In genomic region chr11:93655581-93656255, GRCh38 we compare ENCODE assay signal across 16 cellular contexts.
"Had no signal": no experiment of that assay in that cellular context is flagged by ENCODE, and none has a peak within 500 bp of the region (broad histone marks: within the 10 kb centered on the region; RNA-seq: fewer than 3 reads in every experiment).

No MANE protein-coding gene starts in this region.

- H3K27ac ChIP-seq: adrenal gland, colonic mucosa, epithelial cell of prostate, gastroesophageal sphincter, left ventricle myocardium inferior, testis had no signal

- H3K9me3 ChIP-seq: adrenal gland, colonic mucosa, gastroesophageal sphincter, left ventricle myocardium inferior, testis had no signal

- H3K36me3 ChIP-seq: adrenal gland, colonic mucosa, gastroesophageal sphincter, left ventricle myocardium inferior had no signal

- H3K4me1 Mint-ChIP-seq: nephron, WTC11 had no signal

- H3K4me3 ChIP-seq: adrenal gland, colonic mucosa, gastroesophageal sphincter, left ventricle myocardium inferior, testis had no signal

- H3K36me3 Mint-ChIP-seq: memory B cell, WTC11 had no signal

- H3K4me3 Mint-ChIP-seq: activated CD4-positive, alpha-beta T cell treated with anti-CD3 and anti-CD28 coated beads, Interleukin-2, amount 10 ng/mL, durations not matched to agents 7 days and 5 days; memory B cell; nephron; stimulated activated naive CD8-positive, alpha-beta T cell treated with anti-CD3 and anti-CD28 coated beads, Interleukin-15, amount 100 ng/mL, for 72 hours; WTC11 had no signal

- H3K9me3 Mint-ChIP-seq: activated CD4-positive, alpha-beta T cell treated with anti-CD3 and anti-CD28 coated beads, Interleukin-2, amount 10 ng/mL, durations not matched to agents 7 days and 5 days; memory B cell; nephron; WTC11 had no signal

- DNase-seq: activated CD4-positive, alpha-beta T cell treated with anti-CD3 and anti-CD28 coated beads, Interleukin-2, amount 10 ng/mL, durations not matched to agents 7 days and 5 days; activated naive CD4-positive, alpha-beta T cell treated with anti-CD3 and anti-CD28 coated beads, Interleukin-2, amount 50 U/mL, for 16 hours; caudate nucleus; colonic mucosa; effector CD4-positive, alpha-beta T cell; left ventricle myocardium inferior; retina; stimulated activated CD4-positive, alpha-beta T cell treated with anti-CD3 and anti-CD28 coated beads, Interleukin-4, amount 100 ng/mL, for 4 hours; stimulated activated naive CD8-positive, alpha-beta T cell treated with anti-CD3 and anti-CD28 coated beads, Interleukin-15, amount 100 ng/mL, for 72 hours; testis had no signal

- H3K27ac Mint-ChIP-seq: activated CD4-positive, alpha-beta T cell treated with anti-CD3 and anti-CD28 coated beads, Interleukin-2, amount 10 ng/mL, durations not matched to agents 7 days and 5 days; memory B cell; nephron; stimulated activated naive CD8-positive, alpha-beta T cell treated with anti-CD3 and anti-CD28 coated beads, Interleukin-15, amount 100 ng/mL, for 72 hours; WTC11 had no signal

- ATAC-seq: gastroesophageal sphincter; stimulated activated naive CD8-positive, alpha-beta T cell treated with anti-CD3 and anti-CD28 coated beads, Interleukin-15, amount 100 ng/mL, for 72 hours; WTC11 had no signal

- H3K4me1 ChIP-seq: adrenal gland, colonic mucosa, gastroesophageal sphincter, left ventricle myocardium inferior, testis had no signal

- H3K27me3 ChIP-seq: colonic mucosa, testis had no signal
